Comparison of ENCODE assay signal across 22 cellular contexts in the genomic region with DNA sequence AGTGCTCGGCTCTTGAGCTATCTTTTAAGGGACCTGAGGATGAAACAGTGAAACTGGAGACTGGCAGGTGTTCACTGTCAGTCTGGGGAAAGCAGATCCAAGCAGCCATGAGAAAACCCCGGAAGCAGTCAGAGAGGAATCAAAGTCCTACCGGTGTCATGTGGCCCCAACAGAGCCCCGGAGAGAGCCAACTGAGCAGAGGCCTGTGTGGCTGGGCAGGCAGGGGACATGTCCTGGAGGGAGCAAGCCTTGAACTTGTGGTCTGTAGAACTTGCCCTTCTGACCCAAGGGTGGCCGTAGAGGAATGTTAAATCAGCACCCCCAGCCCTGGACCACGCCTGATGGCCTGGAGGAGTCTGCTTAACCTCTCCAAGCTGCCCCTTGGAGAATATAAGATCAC.
DNase-seq lines count a peak whose midpoint lies in the region; ATAC-seq, FAIRE-seq and TF ChIP-seq lines count a peak whose summit lies in the region.
"Had no signal": no experiment of that assay in that cellular context is flagged by ENCODE, and none has a peak within 500 bp of the region (broad histone marks: within the 10 kb centered on the region; RNA-seq: fewer than 3 reads in every experiment).

No MANE protein-coding gene starts in this region.

- in situ Hi-C loops in K562 (cut with MboI): no loop called here

- no peaks in the 10 kb centered on the region for H3K9me1 ChIP-seq in K562 (ENCODE audit: control insufficient read depth, insufficient read depth, low read length)

- TF ChIP-seq CTCF in right atrium auricular region (IDR thresholded peaks at IDR 0.05): no peak
- TF ChIP-seq CTCF in K562 (IDR thresholded peaks at IDR 0.05 in 2 of 3, conservative IDR thresholded peaks at IDR 0.05 in 1 of 3; ENCODE audit: insufficient read depth in 2 of 3, low read depth in 1 of 3, low read length in 3 of 3): no peak
- TF ChIP-seq CTCF in GM10266 (IDR thresholded peaks at IDR 0.05; ENCODE audit: control insufficient read depth, insufficient read depth, low read depth, missing control alignments): no peak

- TF ChIP-seq POLR2A in K562 (conservative IDR thresholded peaks at IDR 0.05): no peak

- TF ChIP-seq RAD21 in K562 (CRISPR knock-in tag; conservative IDR thresholded peaks at IDR 0.05 in 1 of 2, IDR thresholded peaks at IDR 0.05 in 1 of 2): no peak

- H3K27me3 ChIP-seq in right atrium auricular region (no peaks in the 10 kb centered on the region), K562 (ENCODE audit: control insufficient read depth in 2 of 2, insufficient read depth in 2 of 2, low read length in 2 of 2) (peaks cover 7 to 40% of the 10 kb centered on the region in 2 experiments; a peak in 4 of 5 replicates)
- H3K27me3 ChIP-seq: BE2C had no signal

- H3K36me3 ChIP-seq in right atrium auricular region (no peaks in the 10 kb centered on the region), K562 (ENCODE audit: control insufficient read depth, insufficient read depth, low read length) (no peaks in the 10 kb centered on the region)
- H3K36me3 ChIP-seq: BE2C, HAP-1 had no signal

- no peak overlapping the region for H3K4me2 ChIP-seq in K562 (ENCODE audit: insufficient read depth, low read length)

- no peak overlapping the region for H2AFZ ChIP-seq in K562 (ENCODE audit: low read depth, low read length)

- H4K20me1 ChIP-seq in K562 (replicated peaks; ENCODE audit: control insufficient read depth, insufficient read depth, low read length): no peaks in the 10 kb centered on the region; the same call in 1 of the 2 replicates

- H3K79me2 ChIP-seq in K562 (ENCODE audit: control insufficient read depth, insufficient read depth, low read length): no peaks in the 10 kb centered on the region

- TF ChIP-seq EP300 in K562 (IDR thresholded peaks at IDR 0.05; ENCODE audit: low read length): no peak

- H3K9me3 ChIP-seq in right atrium auricular region: no peaks in the 10 kb centered on the region
- no peaks in the 10 kb centered on the region for H3K9me3 ChIP-seq in K562 (replicated peaks; ENCODE audit: control insufficient read depth, insufficient read depth, low read depth, low read length)
- H3K9me3 ChIP-seq: BE2C, HAP-1 had no signal

- 0% methylated on average over 6 of the region's 6 CpGs for WGBS in K562 (ENCODE audit: insufficient coverage, low coverage, missing lambda C conversion rate)

- no peak overlapping the region for H3K27ac ChIP-seq in right atrium auricular region
- H3K27ac ChIP-seq in K562 (ENCODE audit: extremely low read depth, low read depth, low read length): no peak overlapping the region

- DNase-seq in right atrium auricular region (ENCODE audit: low spot score) (peak; percentile 42), Right ventricle myocardium superior (no peak), K562 (ENCODE audit: extremely low read depth in 1 of 4, low spot score in 3 of 4) (no peak), mesenteric fat pad (ENCODE audit: low spot score) (peak; percentile 59), GM10266 (ENCODE audit: extremely low spot score) (no peak), ureter (ENCODE audit: low spot score) (no peak)
- DNase-seq: BE2C; C1 segment of cervical spinal cord; CD4-positive, CD25-positive, alpha-beta regulatory T cell; CD8-positive, alpha-beta memory T cell; COR-L47; DMS 273 treated with DMSO at 0.1 percent for 48 hours; DMS53; DND-41; EL; GOT3; KG1 had no signal

- no peak for FAIRE-seq in K562 (lab: Jason Lieb, UNC)
- FAIRE-seq: GM12891, GM18507, HTR-8/SVneo had no signal

- POLR2A ChIA-PET in K562 (lab: Yijun Ruan, JAX): no interaction called here

- CTCF ChIA-PET in K562 (lab: Yijun Ruan, JAX; ENCODE audit: low intra/inter-chr PET ratio): no interaction called here

- no peak overlapping the region for H3K9ac ChIP-seq in K562 (ENCODE audit: insufficient read depth in 1 of 2, low read depth in 2 of 2, low read length in 2 of 2)

- no peaks in the 10 kb centered on the region for H3K4me1 ChIP-seq in right atrium auricular region
- H3K4me1 ChIP-seq in K562 (replicated peaks in 1 of 2; ENCODE audit: control insufficient read depth in 2 of 2, insufficient read depth in 2 of 2, low read length in 2 of 2): no peaks in the 10 kb centered on the region
- H3K4me1 ChIP-seq: BE2C, HAP-1 had no signal

- intact Hi-C loops in Right ventricle myocardium superior (cut with DNase I): no loop called here
- intact Hi-C loops in K562 (cut with micrococcal nuclease): no loop called here

- H3K4me3 ChIP-seq in right atrium auricular region (no peak overlapping the region), K562 (no peak overlapping the region)
- H3K4me3 ChIP-seq: HAP-1 had no signal

- ATAC-seq in Right ventricle myocardium superior (ENCODE audit: poor library complexity) (no peak), K562 (no peak), HG02623 (IDR thresholded peaks at IDR 0.05; ENCODE audit: unreplicated experiment) (no peak)

- BruUV-seq in K562 (replicated peaks; lab: Mats Ljungman, UMichigan): no TSS peak

TF ChIP-seq in K562, 482 proteins besides CTCF, POLR2A, EP300 and RAD21:
- TF ChIP-seq, protein P1, sequence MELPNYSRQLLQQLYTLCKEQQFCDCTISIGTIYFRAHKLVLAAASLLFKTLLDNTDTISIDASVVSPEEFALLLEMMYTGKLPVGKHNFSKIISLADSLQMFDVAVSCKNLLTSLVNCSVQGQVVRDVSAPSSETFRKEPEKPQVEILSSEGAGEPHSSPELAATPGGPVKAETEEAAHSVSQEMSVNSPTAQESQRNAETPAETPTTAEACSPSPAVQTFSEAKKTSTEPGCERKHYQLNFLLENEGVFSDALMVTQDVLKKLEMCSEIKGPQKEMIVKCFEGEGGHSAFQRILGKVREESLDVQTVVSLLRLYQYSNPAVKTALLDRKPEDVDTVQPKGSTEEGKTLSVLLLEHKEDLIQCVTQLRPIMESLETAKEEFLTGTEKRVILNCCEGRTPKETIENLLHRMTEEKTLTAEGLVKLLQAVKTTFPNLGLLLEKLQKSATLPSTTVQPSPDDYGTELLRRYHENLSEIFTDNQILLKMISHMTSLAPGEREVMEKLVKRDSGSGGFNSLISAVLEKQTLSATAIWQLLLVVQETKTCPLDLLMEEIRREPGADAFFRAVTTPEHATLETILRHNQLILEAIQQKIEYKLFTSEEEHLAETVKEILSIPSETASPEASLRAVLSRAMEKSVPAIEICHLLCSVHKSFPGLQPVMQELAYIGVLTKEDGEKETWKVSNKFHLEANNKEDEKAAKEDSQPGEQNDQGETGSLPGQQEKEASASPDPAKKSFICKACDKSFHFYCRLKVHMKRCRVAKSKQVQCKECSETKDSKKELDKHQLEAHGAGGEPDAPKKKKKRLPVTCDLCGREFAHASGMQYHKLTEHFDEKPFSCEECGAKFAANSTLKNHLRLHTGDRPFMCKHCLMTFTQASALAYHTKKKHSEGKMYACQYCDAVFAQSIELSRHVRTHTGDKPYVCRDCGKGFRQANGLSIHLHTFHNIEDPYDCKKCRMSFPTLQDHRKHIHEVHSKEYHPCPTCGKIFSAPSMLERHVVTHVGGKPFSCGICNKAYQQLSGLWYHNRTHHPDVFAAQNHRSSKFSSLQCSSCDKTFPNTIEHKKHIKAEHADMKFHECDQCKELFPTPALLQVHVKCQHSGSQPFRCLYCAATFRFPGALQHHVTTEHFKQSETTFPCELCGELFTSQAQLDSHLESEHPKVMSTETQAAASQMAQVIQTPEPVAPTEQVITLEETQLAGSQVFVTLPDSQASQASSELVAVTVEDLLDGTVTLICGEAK (IDR thresholded peaks at IDR 0.05): peak; percentile 66
- TF ChIP-seq, protein P1 (CRISPR knock-in tag; IDR thresholded peaks at IDR 0.05): no peak
- peak; percentile 42; the same call in 1 of the 2 replicates for TF ChIP-seq GABPA (tag; conservative IDR thresholded peaks at IDR 0.05; ENCODE audit: low read depth)
- no peak for TF ChIP-seq PPARD (CRISPR knock-in tag; IDR thresholded peaks at IDR 0.05)
- TF ChIP-seq NR2C1 (IDR thresholded peaks at IDR 0.05): peak; percentile 86
- TF ChIP-seq NR2C1 (tag; IDR thresholded peaks at IDR 0.05): peak; percentile 92
- no peak for TF ChIP-seq NR2C2 (CRISPR knock-in tag; IDR thresholded peaks at IDR 0.05)
- TF ChIP-seq NR2C2 (tag; IDR thresholded peaks at IDR 0.05): peak; percentile 73
- no peak for TF ChIP-seq ESRRB (CRISPR knock-in tag; IDR thresholded peaks at IDR 0.05; ENCODE audit: borderline replicate concordance)

Comparison
In these comparisons a context has a peak if more than half of its experiments do, and no peak if none do; other contexts are left out.
1. DNase-seq: peak in right atrium auricular region (single experiment) and mesenteric fat pad (single experiment); none in Right ventricle myocardium superior (single experiment), K562 (0 of 4), GM10266 (single experiment) and ureter (single experiment).